ENCODE assay signal across 34 cellular contexts in the genomic region with DNA sequence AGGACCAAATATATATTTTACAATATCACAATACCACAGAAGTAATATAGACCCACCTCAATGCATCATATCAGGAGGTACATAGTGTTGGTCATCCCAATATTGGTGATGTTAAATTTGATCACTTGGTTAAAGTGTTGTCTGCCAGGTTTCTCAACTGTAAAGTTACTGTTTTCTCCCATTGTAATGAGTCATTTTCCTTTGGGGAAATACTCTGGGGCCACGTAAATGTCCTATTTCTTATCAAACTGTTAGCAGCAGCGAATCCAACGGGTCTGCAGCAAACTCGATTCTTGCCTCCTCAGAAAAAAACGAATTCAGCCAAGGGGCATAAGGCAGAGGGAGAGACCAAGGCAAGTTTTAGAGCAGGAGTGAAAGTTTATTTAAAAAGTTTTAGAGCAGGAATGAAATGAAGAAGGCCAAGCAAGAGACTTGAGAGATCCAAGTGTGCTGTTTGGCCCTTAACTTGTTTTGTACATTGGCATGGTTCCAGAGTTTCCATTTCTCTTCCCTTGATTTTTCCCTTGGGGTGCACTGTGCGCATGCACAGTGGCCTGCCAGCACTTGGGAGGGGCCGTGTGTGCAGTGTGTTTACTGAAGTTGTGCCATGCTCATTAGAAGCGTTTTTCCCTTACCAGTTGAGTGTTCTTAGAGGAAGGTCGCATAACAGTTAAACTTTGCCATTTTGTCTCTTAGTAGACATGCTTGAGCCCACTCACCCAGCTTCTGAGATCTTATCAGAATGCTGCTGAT.
A peak's percentile ranks its signal among the peaks of the same experiment; 100 is the strongest.
DNase-seq lines count a peak whose midpoint lies in the region; ATAC-seq and TF ChIP-seq lines count a peak whose summit lies in the region.
"Had no signal": no experiment of that assay in that cellular context is flagged by ENCODE, and none has a peak within 500 bp of the region (broad histone marks: within the 10 kb centered on the region; RNA-seq: fewer than 3 reads in every experiment).

No MANE protein-coding gene starts in this region.

- DNase-seq in Right ventricle myocardium superior: peak; percentile 81
- no peak for DNase-seq in right atrium auricular region (ENCODE audit: low spot score)
- peak; percentile 85 for DNase-seq in posterior vena cava (ENCODE audit: low spot score)
- DNase-seq in NCI-H1436 (lab: John Stamatoyannopoulos, UW): no peak
- DNase-seq in ACHN: no peak
- DNase-seq in Karpas-422: no peak
- DNase-seq: activated CD8-positive, alpha-beta T cell treated with anti-CD3 and anti-CD28 coated beads for 36 hours; caudate nucleus; foreskin melanocyte; GOT3; hypothalamus; immature natural killer cell; naive thymus-derived CD4-positive, alpha-beta T cell; NCI-H1048; NCI-H1930; NCI-H345; NCI-H82; occipital lobe; stimulated activated CD4-positive, alpha-beta T cell treated with anti-CD3 and anti-CD28 coated beads, Interleukin-1b, Interleukin-23, amount 100 ng/mL, for 48 hours; stimulated activated CD8-positive, alpha-beta memory T cell treated with anti-CD3 and anti-CD28 coated beads, Interleukin-4, amount 100 ng/mL, for 48 hours had no signal

- H3K4me3 Mint-ChIP-seq in stimulated activated memory B cell treated with anti-CD40 and anti-IgM and Interleukin-4, amounts not matched to agents 10 μg/mL and 1 μg/mL and 100 μg/mL, for 72 hours: no peak overlapping the region
- H3K4me3 Mint-ChIP-seq: activated CD8-positive, alpha-beta T cell treated with anti-CD3 and anti-CD28 coated beads for 36 hours; activated naive CD8-positive, alpha-beta T cell; dendritic cell treated with granulocyte-macrophage colony-stimulating factor and Interleukin-4, amounts not matched to agents 40 ng/mL and 50 ng/mL, for 4 days; immature natural killer cell; naive thymus-derived CD4-positive, alpha-beta T cell had no signal

- no peak overlapping the region for H2AFZ ChIP-seq in Karpas-422 (ENCODE audit: low read length)

- H3K27me3 ChIP-seq in right atrium auricular region (no peaks in the 10 kb centered on the region), gastroesophageal sphincter (no peaks in the 10 kb centered on the region), Karpas-422 (ENCODE audit: low read length) (no peaks in the 10 kb centered on the region)
- H3K27me3 ChIP-seq: ascending aorta; BLaER1 treated with 17β-estradiol and CSF1 and Interleukin-3, amounts not matched to agents 10 nM and 100 nM; esophagus muscularis mucosa; upper lobe of left lung had no signal

- H3K79me2 ChIP-seq in Karpas-422 (ENCODE audit: low read length): no peaks in the 10 kb centered on the region

- WGBS in gastroesophageal sphincter (ENCODE audit: low coverage in 1 of 2), 2 donors: 36 to 43% methylated on average over 8 to 9 of the region's 9 CpGs

- H3K4me1 ChIP-seq in right atrium auricular region (peaks cover 0 to 7% of the 10 kb centered on the region in 2 donors), gastroesophageal sphincter (peaks cover 0 to 8% (median 0%) of the 10 kb centered on the region in 3 donors), Karpas-422 (ENCODE audit: low read length) (no peaks in the 10 kb centered on the region)
- H3K4me1 ChIP-seq: ascending aorta; BLaER1 treated with 17β-estradiol and CSF1 and Interleukin-3, amounts not matched to agents 10 nM and 100 nM; upper lobe of left lung had no signal

- TF ChIP-seq CTCF in right atrium auricular region (IDR thresholded peaks at IDR 0.05): no peak
- TF ChIP-seq CTCF in gastroesophageal sphincter (IDR thresholded peaks at IDR 0.05): no peak

- no peaks in the 10 kb centered on the region for H4K20me1 ChIP-seq in Karpas-422 (ENCODE audit: insufficient read depth, low read depth, low read length)
- H4K20me1 ChIP-seq: BLaER1 treated with 17β-estradiol and CSF1 and Interleukin-3, amounts not matched to agents 10 nM and 100 nM had no signal

- H3K4me2 ChIP-seq in Karpas-422 (ENCODE audit: low read depth, low read length, poor library complexity, severe bottlenecking): no peak overlapping the region
- H3K4me2 ChIP-seq: BLaER1 treated with 17β-estradiol and CSF1 and Interleukin-3, amounts not matched to agents 10 nM and 100 nM; smooth muscle cell had no signal

- in situ Hi-C loops in ACHN (cut with HindIII; ENCODE audit: low pct_ligation_motif_present, low pct_unique_long_range_greater_than_20kb, low sequenced_read_pairs): no loop called here

- H3K36me3 ChIP-seq in right atrium auricular region: no peaks in the 10 kb centered on the region
- H3K36me3 ChIP-seq in gastroesophageal sphincter: no peaks in the 10 kb centered on the region
- H3K36me3 ChIP-seq in Karpas-422 (ENCODE audit: insufficient read depth, low read length): no peaks in the 10 kb centered on the region
- H3K36me3 ChIP-seq: ascending aorta; BLaER1 treated with 17β-estradiol and CSF1 and Interleukin-3, amounts not matched to agents 10 nM and 100 nM; esophagus muscularis mucosa; upper lobe of left lung had no signal

- no peak overlapping the region for H3K9ac ChIP-seq in Karpas-422 (ENCODE audit: low read length)
- H3K9ac ChIP-seq: BLaER1 treated with 17β-estradiol and CSF1 and Interleukin-3, amounts not matched to agents 10 nM and 100 nM had no signal

- no peak overlapping the region for H3K4me3 ChIP-seq in right atrium auricular region
- no peak overlapping the region for H3K4me3 ChIP-seq in gastroesophageal sphincter
- no peak overlapping the region for H3K4me3 ChIP-seq in Karpas-422 (ENCODE audit: low read length)
- H3K4me3 ChIP-seq: ascending aorta; BLaER1 treated with 17β-estradiol and CSF1 and Interleukin-3, amounts not matched to agents 10 nM and 100 nM; esophagus muscularis mucosa; GM12878; smooth muscle cell; upper lobe of left lung had no signal

- H3K27me3 Mint-ChIP-seq in stimulated activated memory B cell treated with anti-CD40 and anti-IgM and Interleukin-4, amounts not matched to agents 10 μg/mL and 1 μg/mL and 100 μg/mL, for 72 hours: no peaks in the 10 kb centered on the region
- H3K27me3 Mint-ChIP-seq: activated CD8-positive, alpha-beta T cell treated with anti-CD3 and anti-CD28 coated beads for 36 hours; activated naive CD8-positive, alpha-beta T cell; dendritic cell treated with granulocyte-macrophage colony-stimulating factor and Interleukin-4, amounts not matched to agents 40 ng/mL and 50 ng/mL, for 4 days had no signal

- no peaks in the 10 kb centered on the region for H3K4me1 Mint-ChIP-seq in stimulated activated memory B cell treated with anti-CD40 and anti-IgM and Interleukin-4, amounts not matched to agents 10 μg/mL and 1 μg/mL and 100 μg/mL, for 72 hours
- H3K4me1 Mint-ChIP-seq: immature natural killer cell had no signal

- no peak for TF ChIP-seq POLR2A in gastroesophageal sphincter (IDR thresholded peaks at IDR 0.05)

- peaks cover 13% of the 10 kb centered on the region for H3K9me3 Mint-ChIP-seq in stimulated activated memory B cell treated with anti-CD40 and anti-IgM and Interleukin-4, amounts not matched to agents 10 μg/mL and 1 μg/mL and 100 μg/mL, for 72 hours
- H3K9me3 Mint-ChIP-seq: immature natural killer cell had no signal

- no peaks in the 10 kb centered on the region for H3K9me2 ChIP-seq in Karpas-422 (replicated peaks; ENCODE audit: insufficient read depth, low read length)

- intact Hi-C loops in Right ventricle myocardium superior (cut with DNase I): no loop called here
- intact Hi-C loops in posterior vena cava (cut with DNase I): no loop called here

- H3K27ac ChIP-seq in right atrium auricular region (no peak overlapping the region), gastroesophageal sphincter (peak overlapping the region in 2 of 4 donors; percentile 7 to 19), Karpas-422 (ENCODE audit: low read length) (no peak overlapping the region)
- H3K27ac ChIP-seq: ascending aorta; BLaER1 treated with 17β-estradiol and CSF1 and Interleukin-3, amounts not matched to agents 10 nM and 100 nM; upper lobe of left lung had no signal

- no peak overlapping the region for H3K27ac Mint-ChIP-seq in stimulated activated memory B cell treated with anti-CD40 and anti-IgM and Interleukin-4, amounts not matched to agents 10 μg/mL and 1 μg/mL and 100 μg/mL, for 72 hours
- H3K27ac Mint-ChIP-seq: activated CD8-positive, alpha-beta T cell treated with anti-CD3 and anti-CD28 coated beads for 36 hours; activated naive CD8-positive, alpha-beta T cell; activated T-helper 2 cell treated with anti-CD3 and anti-CD28 coated beads, Interferon-gamma antibody, Interleukin-2, Interleukin-4, amounts not matched to agents 10 μg/mL and 5 μg/mL and 100 μg/mL, durations not matched to agents 14 hours and 24 hours and 36 hours; dendritic cell treated with granulocyte-macrophage colony-stimulating factor and Interleukin-4, amounts not matched to agents 40 ng/mL and 50 ng/mL, for 4 days; immature natural killer cell; naive thymus-derived CD4-positive, alpha-beta T cell had no signal

- H3K9me3 ChIP-seq in right atrium auricular region (peaks cover 0 to 5% of the 10 kb centered on the region in 2 donors), gastroesophageal sphincter (no peaks in the 10 kb centered on the region), Karpas-422 (ENCODE audit: low read length) (peaks cover under 1% of the 10 kb centered on the region; the same call in 1 of the 2 replicates)
- H3K9me3 ChIP-seq: ascending aorta, esophagus muscularis mucosa, upper lobe of left lung had no signal

- H3K36me3 Mint-ChIP-seq in stimulated activated memory B cell treated with anti-CD40 and anti-IgM and Interleukin-4, amounts not matched to agents 10 μg/mL and 1 μg/mL and 100 μg/mL, for 72 hours: no peaks in the 10 kb centered on the region
- H3K36me3 Mint-ChIP-seq: immature natural killer cell had no signal

- peak; percentile 89 for ATAC-seq in Right ventricle myocardium superior (ENCODE audit: poor library complexity)
- peak; percentile 65 for ATAC-seq in gastroesophageal sphincter
- ATAC-seq in stimulated activated memory B cell treated with anti-CD40 and anti-IgM and Interleukin-4, amounts not matched to agents 10 μg/mL and 1 μg/mL and 100 μg/mL, for 72 hours: no peak
- ATAC-seq: activated CD8-positive, alpha-beta T cell treated with anti-CD3 and anti-CD28 coated beads for 36 hours; GM12878; HepG2; left lobe of liver; naive thymus-derived CD4-positive, alpha-beta T cell; SK-N-SH treated with all-trans-retinoic acid at 6 μM for 48 hours had no signal

- no peak for TF ChIP-seq EP300 in gastroesophageal sphincter (IDR thresholded peaks at IDR 0.05)

Comparison
In these comparisons a context has a peak if more than half of its experiments do, and no peak if none do; other contexts are left out.
1. DNase-seq: peak in Right ventricle myocardium superior (single experiment) and posterior vena cava (single experiment); none in right atrium auricular region (single experiment), NCI-H1436 (single experiment), ACHN (single experiment) and Karpas-422 (single experiment).